In genomic region chr11:75743711-75744563, GRCh38 we compare ENCODE assay signal across 27 cellular contexts. TPM values are rescaled to one million over a fixed set of nuclear protein-coding genes. Genes with fewer than 3 reads are reported as not detected.
A peak's percentile ranks its signal among the peaks of the same experiment; 100 is the strongest.
DNase-seq lines count a peak whose midpoint lies in the region; ATAC-seq, FAIRE-seq and TF ChIP-seq lines count a peak whose summit lies in the region.
"Had no signal": no experiment of that assay in that cellular context is flagged by ENCODE, and none has a peak within 500 bp of the region (broad histone marks: within the 10 kb centered on the region; RNA-seq: fewer than 3 reads in every experiment).

No MANE protein-coding gene starts in this region.

- H3K27me3 ChIP-seq in bronchial epithelial cell (ENCODE audit: control insufficient read depth, insufficient read depth, low read length) (no peaks in the 10 kb centered on the region), heart right ventricle (peaks cover 0 to 9% (median 0%) of the 10 kb centered on the region in 7 donors), subcutaneous abdominal adipose tissue (ENCODE audit: control insufficient read depth in 5 of 5, insufficient read depth in 4 of 5, low read length in 5 of 5) (peaks cover 0 to 4% (median 0%) of the 10 kb centered on the region in 5 donors)
- H3K27me3 ChIP-seq: BLaER1 treated with 17β-estradiol and CSF1 and Interleukin-3, amounts not matched to agents 10 nM and 100 nM had no signal

- H3K9me3 ChIP-seq in heart right ventricle (peaks cover 0 to 10% (median 0%) of the 10 kb centered on the region in 11 donors), mucosa of descending colon (no peaks in the 10 kb centered on the region), subcutaneous abdominal adipose tissue (ENCODE audit: control insufficient read depth in 5 of 5, low read length in 5 of 5) (no peaks in the 10 kb centered on the region)
- H3K9me3 ChIP-seq: esophagus muscularis mucosa, prostate gland, SK-N-SH, thoracic aorta had no signal

- peaks cover 0 to 26% (median 19%) of the 10 kb centered on the region in 9 donors for H3K4me1 ChIP-seq in heart right ventricle
- no peaks in the 10 kb centered on the region for H3K4me1 ChIP-seq in mucosa of descending colon (ENCODE audit: low read depth)
- peaks cover 0 to 25% (median 23%) of the 10 kb centered on the region in 5 donors for H3K4me1 ChIP-seq in subcutaneous abdominal adipose tissue (ENCODE audit: control insufficient read depth in 5 of 5, insufficient read depth in 5 of 5, low read length in 5 of 5)
- H3K4me1 ChIP-seq: prostate gland had no signal

- WGBS in heart right ventricle, 2 donors: 29 to 31% methylated on average over 9 of the region's 9 CpGs

- H3K27ac ChIP-seq in heart right ventricle (peak overlapping the region in 9 of 10 donors; percentile 28 to 95 (median 88)), subcutaneous abdominal adipose tissue (ENCODE audit: low read depth, low read length) (peak overlapping the region; percentile 93)
- H3K27ac ChIP-seq: BLaER1 treated with 17β-estradiol and CSF1 and Interleukin-3, amounts not matched to agents 10 nM and 100 nM; esophagus muscularis mucosa; HL-60; KMS-11; prostate gland; skin epidermis; thoracic aorta had no signal

- no peak overlapping the region for H3K4me3 ChIP-seq in bronchial epithelial cell (ENCODE audit: low read depth, low read length)
- H3K4me3 ChIP-seq in heart right ventricle: no peak overlapping the region
- H3K4me3 ChIP-seq in mucosa of descending colon: no peak overlapping the region
- no peak overlapping the region for H3K4me3 ChIP-seq in subcutaneous abdominal adipose tissue (ENCODE audit: low read depth in 1 of 5, low read length in 5 of 5)
- H3K4me3 ChIP-seq: BLaER1 treated with 17β-estradiol and CSF1 and Interleukin-3, amounts not matched to agents 10 nM and 100 nM; esophagus muscularis mucosa; GM12878; prostate gland; skin epidermis; thoracic aorta had no signal

- ATAC-seq in heart right ventricle (peak; percentile 26 to 77 (median 52)), mucosa of descending colon (peak; percentile 71), GM21367 (IDR thresholded peaks at IDR 0.05; ENCODE audit: unreplicated experiment) (no peak)
- ATAC-seq: activated CD8-positive, alpha-beta memory T cell treated with anti-CD3 and anti-CD28 coated beads, Interleukin-2, amount 10 ng/mL, durations not matched to agents 7 days and 5 days; activated T-cell treated with anti-CD3 and anti-CD28 coated beads, Interleukin-2, amount 50 U/mL, for 4 hours; GM12878 had no signal

- H3K36me3 ChIP-seq in bronchial epithelial cell (ENCODE audit: control insufficient read depth, insufficient read depth, low read length) (no peaks in the 10 kb centered on the region), heart right ventricle (no peaks in the 10 kb centered on the region), mucosa of descending colon (ENCODE audit: low read depth) (no peaks in the 10 kb centered on the region), subcutaneous abdominal adipose tissue (ENCODE audit: control insufficient read depth in 5 of 5, insufficient read depth in 5 of 5, low read length in 5 of 5) (no peaks in the 10 kb centered on the region)
- H3K36me3 ChIP-seq: BLaER1 treated with 17β-estradiol and CSF1 and Interleukin-3, amounts not matched to agents 10 nM and 100 nM; esophagus muscularis mucosa; prostate gland; thoracic aorta had no signal

- no peak overlapping the region for H3K9ac ChIP-seq in subcutaneous abdominal adipose tissue (ENCODE audit: low read length in 5 of 5)
- H3K9ac ChIP-seq: BLaER1 treated with 17β-estradiol and CSF1 and Interleukin-3, amounts not matched to agents 10 nM and 100 nM; KMS-11; SK-N-SH had no signal

- TF ChIP-seq CTCF in bronchial epithelial cell (IDR thresholded peaks at IDR 0.05; ENCODE audit: insufficient read depth, low read length, severe bottlenecking) (no peak), heart right ventricle (IDR thresholded peaks at IDR 0.05) (no peak), mucosa of descending colon (IDR thresholded peaks at IDR 0.05) (no peak)

- DNase-seq in bronchial epithelial cell (ENCODE audit: low read depth) (peak; percentile 57), heart right ventricle (peak in 1 of 2 donors; percentile 34), mucosa of descending colon (no peak)
- DNase-seq in stimulated activated CD4-positive, alpha-beta T cell treated with anti-CD3 and anti-CD28 coated beads, Interleukin-2, amount 100 ng/mL, for 24 hours: no peak
- DNase-seq in activated CD4-positive, CD25-positive, alpha-beta regulatory T cell (lab: John Stamatoyannopoulos, UW): no peak
- DNase-seq: activated B cell treated with CpG ODN at 0.5 μM for 24 hours; activated CD8-positive, alpha-beta memory T cell treated with anti-CD3 and anti-CD28 coated beads, Interleukin-2, amount 10 ng/mL, durations not matched to agents 7 days and 5 days; activated T-cell treated with anti-CD3 and anti-CD28 coated beads, Interleukin-2, amount 50 U/mL, for 4 hours; foreskin fibroblast; H9; MM.1S; NCI-H1417; NCI-H2029; NCI-H524; nucleus accumbens; SK-N-SH had no signal

- FAIRE-seq in bronchial epithelial cell (lab: Jason Lieb, UNC): peak; percentile 84
- FAIRE-seq: GM12878 had no signal

- intact Hi-C loops in heart right ventricle (cut with DNase I): no loop called here
- intact Hi-C loops in mucosa of descending colon (cut with DNase I, micrococcal nuclease): no loop called here

RNA-seq across cellular contexts. Expression of gene DGAT2, which starts 24.6 kb away (rescaled TPM):
- total RNA-seq in bronchial epithelial cell: 2.6 and 23.2 TPM in 2 replicates
- 10 to 100 TPM in 5 of 10 donors, 1 to 10 TPM in 5; 6.2 to 24.4 (median 10.3) TPM for total RNA-seq in heart right ventricle
- 10 to 100 TPM in 1 of 2 donors, 1 to 10 TPM in 1; 9.2 to 17.2 TPM for polyA plus RNA-seq in heart right ventricle
- total RNA-seq in mucosa of descending colon: 1 to 10 TPM; 3.4 to 4.2 (median 3.5) TPM

RNA-seq across cellular contexts. Expression of gene MOGAT2, which starts 26.3 kb away (rescaled TPM):
- not detected in 2 replicates for total RNA-seq in bronchial epithelial cell
- under 1 TPM in 4 of 10 donors, not detected in 6; 0.13 to 0.35 (median 0.20) TPM for total RNA-seq in heart right ventricle
- polyA plus RNA-seq in heart right ventricle: not detected
- 100 to 1,000 TPM in 2 of 3 donors, 10 to 100 TPM in 1; 86.4 to 247 (median 192) TPM for total RNA-seq in mucosa of descending colon
- total RNA-seq: activated CD8-positive, alpha-beta memory T cell treated with anti-CD3 and anti-CD28 coated beads, Interleukin-2, amount 10 ng/mL, durations not matched to agents 7 days and 5 days; esophagus muscularis mucosa; H9; T-helper 1 cell treated with Interleukin-12 subunit alpha and Interleukin-12 subunit beta and Interleukin-4 antibody, amounts not matched to agents 30 ng/mL and 1 ng/mL, for 36 hours; thoracic aorta had no signal

Comparison
In these comparisons a context has a peak if more than half of its experiments do, and no peak if none do; other contexts are left out.
1. RNA of gene MOGAT2, which starts 26.3 kb away (total RNA-seq): 86.4 to 247 TPM in mucosa of descending colon; 0.13 to 0.35 TPM in heart right ventricle and not detected in bronchial epithelial cell; every median in the first group is over 10 times any median in the second.